In genomic region chr1:223771469-223771813, GRCh38 we compare ENCODE assay signal across 9 cellular contexts. TPM values are rescaled to one million over a fixed set of nuclear protein-coding genes. Genes with fewer than 3 reads are reported as not detected.
A peak's percentile ranks its signal among the peaks of the same experiment; 100 is the strongest.
DNase-seq lines count a peak whose midpoint lies in the region; ATAC-seq and TF ChIP-seq lines count a peak whose summit lies in the region.
"Had no signal": no experiment of that assay in that cellular context is flagged by ENCODE, and none has a peak within 500 bp of the region (broad histone marks: within the 10 kb centered on the region; RNA-seq: fewer than 3 reads in every experiment).

No MANE protein-coding gene starts in this region.

- H3K36me3 ChIP-seq in GM06990 (ENCODE audit: control insufficient read depth, insufficient read depth, low read length) (peaks cover 10% of the 10 kb centered on the region), psoas muscle (ENCODE audit: insufficient read depth in 1 of 2, low read depth in 1 of 2) (peaks cover 16 to 82% of the 10 kb centered on the region in 2 donors), Karpas-422 (ENCODE audit: insufficient read depth, low read length) (no peaks in the 10 kb centered on the region)

- H3K4me3 ChIP-seq in GM06990 (replicated peaks; ENCODE audit: low read depth, low read length) (no peak overlapping the region), psoas muscle (no peak overlapping the region), Karpas-422 (ENCODE audit: low read length) (no peak overlapping the region)

- H3K27ac ChIP-seq in psoas muscle, result peak overlapping the region; percentile 54
- no peak overlapping the region for H3K27ac ChIP-seq in Karpas-422 (ENCODE audit: low read length)

- H3K4me1 ChIP-seq in psoas muscle, result peaks cover 4% of the 10 kb centered on the region
- H3K4me1 ChIP-seq in Karpas-422 (ENCODE audit: low read length), result peaks cover 6% of the 10 kb centered on the region

- H4K20me1 ChIP-seq in Karpas-422 (ENCODE audit: insufficient read depth, low read depth, low read length), result no peaks in the 10 kb centered on the region

- H2AFZ ChIP-seq in Karpas-422 (ENCODE audit: low read length), result no peak overlapping the region

- H3K27me3 Mint-ChIP-seq in IgD-negative memory B cell, result no peaks in the 10 kb centered on the region
- peaks cover 8% of the 10 kb centered on the region for H3K27me3 Mint-ChIP-seq in endothelial cell (ENCODE audit: unreplicated experiment)

- no peaks in the 10 kb centered on the region for H3K9me2 ChIP-seq in Karpas-422 (replicated peaks; ENCODE audit: insufficient read depth, low read length)

- H3K9me3 ChIP-seq in psoas muscle (no peaks in the 10 kb centered on the region), Karpas-422 (ENCODE audit: low read length) (no peaks in the 10 kb centered on the region)

- H3K4me3 Mint-ChIP-seq in IgD-negative memory B cell (no peak overlapping the region), endothelial cell (ENCODE audit: unreplicated experiment) (peak overlapping the region; percentile 75)

- TF ChIP-seq CTCF in GM06990 (IDR thresholded peaks at IDR 0.05; ENCODE audit: insufficient read depth, low read length, poor library complexity, severe bottlenecking) (no peak), endothelial cell (IDR thresholded peaks at IDR 0.05; ENCODE audit: unreplicated experiment) (no peak), psoas muscle (IDR thresholded peaks at IDR 0.05) (no peak)

- intact Hi-C loops in psoas muscle (cut with DNase I), result no loop called here

- H3K27ac Mint-ChIP-seq in IgD-negative memory B cell (peak overlapping the region in 2 of 3 donors; percentile 21 to 47), endothelial cell (ENCODE audit: unreplicated experiment) (peak overlapping the region; percentile 99)

- no peak overlapping the region for H3K4me2 ChIP-seq in Karpas-422 (ENCODE audit: low read depth, low read length, poor library complexity, severe bottlenecking)

- H3K36me3 Mint-ChIP-seq in IgD-negative memory B cell (peaks cover 10% of the 10 kb centered on the region), endothelial cell (ENCODE audit: low read depth, unreplicated experiment) (peaks cover 32% of the 10 kb centered on the region)

- H3K9ac ChIP-seq in Karpas-422 (ENCODE audit: low read length), result no peak overlapping the region

- DNase-seq in GM06990 (ENCODE audit: extremely low read depth, insufficient read length) (peak; percentile 35), endothelial cell (ENCODE audit: low spot score) (no peak), psoas muscle (no peak), NCI-H345 treated with DMSO at 0.1 percent for 48 hours (lab: John Stamatoyannopoulos, UW; ENCODE audit: unreplicated experiment) (no peak), OCI-M2 (lab: John Stamatoyannopoulos, UW; ENCODE audit: unreplicated experiment) (no peak), Karpas-422 (no peak)
- DNase-seq: NCI-H1048 had no signal

- WGBS in psoas muscle, 3 donors, result 50 to 67% (median 50%) methylated on average over 2 of the region's 2 CpGs

- H3K27me3 ChIP-seq in GM06990 (replicated peaks; ENCODE audit: control insufficient read depth, insufficient read depth, low read length) (no peaks in the 10 kb centered on the region), psoas muscle (ENCODE audit: insufficient read depth in 3 of 3, low read length in 2 of 3) (no peaks in the 10 kb centered on the region), Karpas-422 (ENCODE audit: low read length) (no peaks in the 10 kb centered on the region)

- H3K9me3 Mint-ChIP-seq in IgD-negative memory B cell (no peaks in the 10 kb centered on the region), endothelial cell (ENCODE audit: unreplicated experiment) (no peaks in the 10 kb centered on the region)

- no peaks in the 10 kb centered on the region for H3K79me2 ChIP-seq in Karpas-422 (ENCODE audit: low read length)

- H3K4me1 Mint-ChIP-seq in IgD-negative memory B cell, result peaks cover 9 to 16% (median 15%) of the 10 kb centered on the region in 3 donors
- H3K4me1 Mint-ChIP-seq in endothelial cell (ENCODE audit: unreplicated experiment), result peaks cover 53% of the 10 kb centered on the region

- ATAC-seq in psoas muscle (no peak), GM18519 (IDR thresholded peaks at IDR 0.05; ENCODE audit: low FRiP score, unreplicated experiment) (no peak)

RNA-seq across cellular contexts. Expression of gene CAPN2, which starts 59.1 kb away (rescaled TPM):
- polyA plus RNA-seq in IgD-negative memory B cell (140 TPM), psoas muscle (100 to 1,000 TPM in 1 of 3 donors, 10 to 100 TPM in 2; 47.6 to 157 (median 73.2) TPM)
- total RNA-seq in endothelial cell (ENCODE audit: unreplicated experiment) (184 TPM), psoas muscle (100 to 1,000 TPM in 3 of 4 donors, 10 to 100 TPM in 1; 77.1 to 151 (median 105) TPM)
- not detected in 2 replicates for total RNA-seq in Karpas-422 (2014; rRNA removed; shearing (Covaris generic); ENCODE audit: low replicate concordance)

Comparison
In these comparisons a context has a peak if more than half of its experiments do, and no peak if none do; other contexts are left out.
1. RNA of gene CAPN2, which starts 59.1 kb away (total RNA-seq): 184 TPM in endothelial cell (single experiment) and 77.1 to 151 TPM in psoas muscle; not detected in Karpas-422; every median in the first group is over 10 times any median in the second.